In genomic region chr3:54827766-54828165, GRCh38 we compare ENCODE assay signal across 16 cellular contexts.
DNase-seq lines count a peak whose midpoint lies in the region; TF ChIP-seq lines count a peak whose summit lies in the region.
"Had no signal": no experiment of that assay in that cellular context is flagged by ENCODE, and none has a peak within 500 bp of the region (broad histone marks: within the 10 kb centered on the region; RNA-seq: fewer than 3 reads in every experiment).

No MANE protein-coding gene starts in this region.

- no peak for TF ChIP-seq POLR2A in vagina (IDR thresholded peaks at IDR 0.05)

- POLR2A ChIA-PET in PC-9 (lab: Charles Lee; ENCODE audit: unreplicated experiment), result no interaction called here

- no peak overlapping the region for H3K9ac ChIP-seq in SK-N-MC (ENCODE audit: insufficient read length)

- H3F3A ChIP-seq in PC-9 (ENCODE audit: insufficient read depth, low read depth), result no peaks in the 10 kb centered on the region

- no peak overlapping the region for H3K27ac ChIP-seq in SK-N-MC
- peak overlapping the region; percentile 17 for H3K27ac ChIP-seq in vagina
- H3K27ac ChIP-seq in PC-9, result no peak overlapping the region
- H3K27ac ChIP-seq: C4-2B had no signal

- H3K79me2 ChIP-seq in PC-9 (ENCODE audit: low read depth), result no peaks in the 10 kb centered on the region

- no TSS peak for BruUV-seq in PC-9 (replicated peaks; lab: Mats Ljungman, UMichigan)

- H2AFZ ChIP-seq in PC-9, result no peak overlapping the region

- intact Hi-C loops in vagina (cut with DNase I) (no loop called here), PC-9 (cut with micrococcal nuclease; ENCODE audit: unreplicated experiment) (no loop called here)

- TF ChIP-seq CTCF in AG10803 (conservative IDR thresholded peaks at IDR 0.05; ENCODE audit: low read length) (no peak), fibroblast of villous mesenchyme (IDR thresholded peaks at IDR 0.05; ENCODE audit: insufficient read depth, low read depth, low read length) (no peak), vagina (IDR thresholded peaks at IDR 0.05) (no peak), PC-9 (conservative IDR thresholded peaks at IDR 0.05) (no peak)

- H3K4me3 ChIP-seq in AG10803 (ENCODE audit: low read length), result no peak overlapping the region
- peak overlapping the region; percentile 30; the same call in 1 of the 2 replicates for H3K4me3 ChIP-seq in SK-N-MC
- H3K4me3 ChIP-seq in fibroblast of villous mesenchyme (ENCODE audit: low read depth, low read length), result no peak overlapping the region
- H3K4me3 ChIP-seq in vagina, result no peak overlapping the region
- no peak overlapping the region for H3K4me3 ChIP-seq in PC-9
- H3K4me3 ChIP-seq: HAP-1 had no signal

- peak; percentile 31 for DNase-seq in AG10803 (ENCODE audit: low read depth)
- no peak for DNase-seq in SK-N-MC (ENCODE audit: low read depth, low spot score)
- peak; percentile 18 for DNase-seq in fibroblast of villous mesenchyme (ENCODE audit: low read depth)
- no peak for DNase-seq in vagina (ENCODE audit: extremely low spot score in 2 of 2)
- DNase-seq in DMS153 treated with DMSO at 0.1 percent for 48 hours (lab: John Stamatoyannopoulos, UW; ENCODE audit: unreplicated experiment), result no peak
- DNase-seq in PC-9, result no peak
- no peak for DNase-seq in NCI-H1105 (lab: John Stamatoyannopoulos, UW)
- DNase-seq: BE2C; CD4-positive, alpha-beta memory T cell; DMS79 treated with DMSO at 0.1 percent for 48 hours; GDM1; GOT3; HFFc6; KG1 had no signal

- H3K9me3 ChIP-seq in SK-N-MC (ENCODE audit: low read depth, low read length) (no peaks in the 10 kb centered on the region), vagina (no peaks in the 10 kb centered on the region), PC-9 (ENCODE audit: insufficient read depth, low read depth) (peaks cover 3% of the 10 kb centered on the region; the same call in 1 of the 2 replicates)
- H3K9me3 ChIP-seq: BE2C had no signal

- no peak overlapping the region for H3K4me2 ChIP-seq in PC-9

- no peaks in the 10 kb centered on the region for H4K20me1 ChIP-seq in PC-9 (ENCODE audit: insufficient read depth)

- no peaks in the 10 kb centered on the region for H3K9me2 ChIP-seq in PC-9 (ENCODE audit: insufficient read depth)

- H3K27me3 ChIP-seq in vagina (no peaks in the 10 kb centered on the region), PC-9 (ENCODE audit: insufficient read depth, low read depth) (no peaks in the 10 kb centered on the region)
- H3K27me3 ChIP-seq: BE2C had no signal

- H3K4me1 ChIP-seq in vagina (peaks cover 15% of the 10 kb centered on the region), PC-9 (replicated peaks; ENCODE audit: insufficient read depth) (no peaks in the 10 kb centered on the region)
- H3K4me1 ChIP-seq: BE2C, HAP-1 had no signal

- H3K36me3 ChIP-seq in SK-N-MC (ENCODE audit: insufficient read depth, low read length) (no peaks in the 10 kb centered on the region), vagina (no peaks in the 10 kb centered on the region), PC-9 (ENCODE audit: low read depth) (no peaks in the 10 kb centered on the region)
- H3K36me3 ChIP-seq: BE2C, HAP-1 had no signal

- CTCF ChIA-PET in PC-9 (lab: Charles Lee), result no interaction called here

Comparison
In these comparisons a context has a peak if more than half of its experiments do, and no peak if none do; other contexts are left out.
1. DNase-seq: peak in AG10803 (single experiment) and fibroblast of villous mesenchyme (single experiment); none in SK-N-MC (single experiment), vagina (0 of 2), DMS153 treated with DMSO at 0.1 percent for 48 hours (single experiment), PC-9 (0 of 2) and NCI-H1105 (single experiment).